Comparison of ENCODE assay signal across 1 cellular context in genomic region chr12:109291531-109292341, GRCh38.
TF ChIP-seq lines count a peak whose summit lies in the region.

No MANE protein-coding gene starts in this region.

TF ChIP-seq in H1, 55 proteins besides CTCF, POLR2A, EP300 and RAD21 (continued from another document):
- TF ChIP-seq YY1 (IDR thresholded peaks at IDR 0.05; ENCODE audit: low read depth, low read length) (0 out of 2 replicates have a peak, but pooled peaks have one; percentile 25), BACH1 (IDR thresholded peaks at IDR 0.05; ENCODE audit: low read length) (no peak), CBX5 (IDR thresholded peaks at IDR 0.05; ENCODE audit: low read depth, low read length) (no peak), USF2 (IDR thresholded peaks at IDR 0.05; ENCODE audit: low read length) (peak; percentile 82), SRF (IDR thresholded peaks at IDR 0.05; ENCODE audit: low read depth, low read length) (no peak), KDM5A (IDR thresholded peaks at IDR 0.05; ENCODE audit: low read length) (no peak), BRCA1 (IDR thresholded peaks at IDR 0.05; ENCODE audit: low read depth, low read length) (no peak), NANOG (IDR thresholded peaks at IDR 0.05; ENCODE audit: insufficient read depth, low read depth, low read length, poor library complexity, severe bottlenecking) (no peak), POU5F1 (IDR thresholded peaks at IDR 0.05; ENCODE audit: low read depth, low read length) (no peak), TBP (IDR thresholded peaks at IDR 0.05; ENCODE audit: low read depth, low read length) (no peak), SP2 (IDR thresholded peaks at IDR 0.05; ENCODE audit: low read length) (no peak), RXRA (IDR thresholded peaks at IDR 0.05; ENCODE audit: insufficient read depth, low read depth, low read length) (no peak), TAF7 (optimal IDR thresholded peaks at IDR 0.05; ENCODE audit: borderline replicate concordance, low read depth, low read length) (no peak), MAFK (IDR thresholded peaks at IDR 0.05; ENCODE audit: low read depth, low read length) (no peak), JUND (IDR thresholded peaks at IDR 0.05; ENCODE audit: low read length) (no peak), SIRT6 (IDR thresholded peaks at IDR 0.05; ENCODE audit: low read length) (no peak), SAP30 (IDR thresholded peaks at IDR 0.05; ENCODE audit: insufficient read depth, insufficient replicate concordance, low read length) (peak; percentile 41), POLR2AphosphoS5 (IDR thresholded peaks at IDR 0.05; ENCODE audit: low read depth, low read length) (0 out of 2 replicates have a peak, but pooled peaks have one; percentile 35), RFX5 (IDR thresholded peaks at IDR 0.05; ENCODE audit: borderline replicate concordance, low read depth, low read length) (no peak), EGR1 (IDR thresholded peaks at IDR 0.05; ENCODE audit: borderline replicate concordance, low read depth, low read length) (no peak), JUN (IDR thresholded peaks at IDR 0.05; ENCODE audit: low read depth, low read length) (no peak), SIX5 (IDR thresholded peaks at IDR 0.05; ENCODE audit: low read depth, low read length) (no peak), CHD2 (IDR thresholded peaks at IDR 0.05; ENCODE audit: low read length) (peak; percentile 17; the same call in 1 of the 2 replicates), TEAD4 (IDR thresholded peaks at IDR 0.05; ENCODE audit: low read depth, low read length) (no peak), SUZ12 (IDR thresholded peaks at IDR 0.05; ENCODE audit: low read length) (no peak), HDAC2 (IDR thresholded peaks at IDR 0.05; ENCODE audit: borderline replicate concordance in 1 of 2, low read depth in 2 of 2, low read length in 2 of 2) (no peak), SIN3A (conservative IDR thresholded peaks at IDR 0.05 in 1 of 2, IDR thresholded peaks at IDR 0.05 in 1 of 2; ENCODE audit: low read depth in 1 of 2, low read length in 2 of 2) (0 out of 4 replicates have a peak, but pooled peaks have one; percentile 28 to 53)
- TF ChIP-seq, protein P1, sequence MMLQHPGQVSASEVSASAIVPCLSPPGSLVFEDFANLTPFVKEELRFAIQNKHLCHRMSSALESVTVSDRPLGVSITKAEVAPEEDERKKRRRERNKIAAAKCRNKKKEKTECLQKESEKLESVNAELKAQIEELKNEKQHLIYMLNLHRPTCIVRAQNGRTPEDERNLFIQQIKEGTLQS (IDR thresholded peaks at IDR 0.05; ENCODE audit: insufficient read depth, low read depth, low read length): peak; percentile 57; the same call in 1 of the 2 replicates
